In the genomic region with DNA sequence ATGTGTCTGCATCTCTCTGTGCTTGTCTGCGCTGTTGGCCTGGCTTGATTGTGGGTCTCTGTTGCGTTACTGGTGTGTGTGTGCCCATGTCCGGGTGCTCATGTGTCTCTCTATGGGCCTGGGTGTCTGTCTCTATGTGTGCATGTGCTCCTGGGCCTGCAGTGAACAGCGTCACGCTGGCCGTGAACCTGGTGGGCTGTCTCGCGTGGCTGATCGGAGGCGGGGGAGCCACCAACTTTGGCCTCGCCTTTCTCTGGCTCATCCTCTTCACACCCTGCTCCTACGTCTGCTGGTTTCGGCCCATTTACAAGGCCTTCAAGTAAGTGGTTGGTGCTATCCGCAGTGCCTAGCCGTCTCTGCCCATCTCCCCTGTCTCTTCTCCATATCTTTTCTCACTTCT, we compare ENCODE assay signal across 22 cellular contexts.
"Had no signal": no experiment of that assay in that cellular context is flagged by ENCODE, and none has a peak within 500 bp of the region (broad histone marks: within the 10 kb centered on the region; RNA-seq: fewer than 3 reads in every experiment).

No MANE protein-coding gene starts in this region.

- H3K27me3 Mint-ChIP-seq: type B pancreatic cell had no signal

- H3K9me3 Mint-ChIP-seq: mesothelial cell of epicardium; natural killer cell; stimulated activated memory B cell treated with anti-CD40 and anti-IgM and Interleukin-4, amounts not matched to agents 10 μg/mL and 1 μg/mL and 100 μg/mL, for 72 hours; type B pancreatic cell had no signal

- H3K27ac Mint-ChIP-seq: mesothelial cell of epicardium; naive B cell; natural killer cell; stimulated activated memory B cell treated with anti-CD40 and anti-IgM and Interleukin-4, amounts not matched to agents 10 μg/mL and 1 μg/mL and 100 μg/mL, for 72 hours; type B pancreatic cell had no signal

- DNase-seq: head of caudate nucleus; hippocampal formation; left colon; left lung; lower lobe of right lung; mammary epithelial cell; mesenchymal stem cell; naive B cell; natural killer cell; ovary; posterior cingulate gyrus; retina; stimulated activated CD4-positive, alpha-beta T cell treated with anti-CD3 and anti-CD28 coated beads, Interleukin-1b, Interleukin-23, amount 100 ng/mL, for 48 hours; stimulated activated CD4-positive, alpha-beta T cell treated with anti-CD3 and anti-CD28 coated beads, Interleukin-2, amount 100 ng/mL, for 48 hours; stimulated activated CD4-positive, alpha-beta T cell treated with anti-CD3 and anti-CD28 coated beads, Interleukin-4, amount 100 ng/mL, for 4 hours; stimulated activated CD8-positive, alpha-beta memory T cell treated with anti-CD3 and anti-CD28 coated beads, Interleukin-4, amount 100 ng/mL, for 48 hours; stimulated activated naive CD4-positive, alpha-beta T cell treated with Interleukin-2 at 50 U/mL for 16 hours; uterus had no signal

- H3K36me3 Mint-ChIP-seq: naive B cell; natural killer cell; stimulated activated memory B cell treated with anti-CD40 and anti-IgM and Interleukin-4, amounts not matched to agents 10 μg/mL and 1 μg/mL and 100 μg/mL, for 72 hours had no signal

- H3K4me3 Mint-ChIP-seq: mesothelial cell of epicardium; naive B cell; natural killer cell; stimulated activated memory B cell treated with anti-CD40 and anti-IgM and Interleukin-4, amounts not matched to agents 10 μg/mL and 1 μg/mL and 100 μg/mL, for 72 hours; type B pancreatic cell had no signal

- ATAC-seq: left colon; left lung; lower lobe of right lung; natural killer cell; right cardiac atrium; stimulated activated memory B cell treated with anti-CD40 and anti-IgM and Interleukin-4, amounts not matched to agents 10 μg/mL and 1 μg/mL and 100 μg/mL, for 72 hours had no signal

- H3K4me1 Mint-ChIP-seq: mesothelial cell of epicardium, natural killer cell had no signal
